ENCODE assay signal across 8 cellular contexts in the genomic region with DNA sequence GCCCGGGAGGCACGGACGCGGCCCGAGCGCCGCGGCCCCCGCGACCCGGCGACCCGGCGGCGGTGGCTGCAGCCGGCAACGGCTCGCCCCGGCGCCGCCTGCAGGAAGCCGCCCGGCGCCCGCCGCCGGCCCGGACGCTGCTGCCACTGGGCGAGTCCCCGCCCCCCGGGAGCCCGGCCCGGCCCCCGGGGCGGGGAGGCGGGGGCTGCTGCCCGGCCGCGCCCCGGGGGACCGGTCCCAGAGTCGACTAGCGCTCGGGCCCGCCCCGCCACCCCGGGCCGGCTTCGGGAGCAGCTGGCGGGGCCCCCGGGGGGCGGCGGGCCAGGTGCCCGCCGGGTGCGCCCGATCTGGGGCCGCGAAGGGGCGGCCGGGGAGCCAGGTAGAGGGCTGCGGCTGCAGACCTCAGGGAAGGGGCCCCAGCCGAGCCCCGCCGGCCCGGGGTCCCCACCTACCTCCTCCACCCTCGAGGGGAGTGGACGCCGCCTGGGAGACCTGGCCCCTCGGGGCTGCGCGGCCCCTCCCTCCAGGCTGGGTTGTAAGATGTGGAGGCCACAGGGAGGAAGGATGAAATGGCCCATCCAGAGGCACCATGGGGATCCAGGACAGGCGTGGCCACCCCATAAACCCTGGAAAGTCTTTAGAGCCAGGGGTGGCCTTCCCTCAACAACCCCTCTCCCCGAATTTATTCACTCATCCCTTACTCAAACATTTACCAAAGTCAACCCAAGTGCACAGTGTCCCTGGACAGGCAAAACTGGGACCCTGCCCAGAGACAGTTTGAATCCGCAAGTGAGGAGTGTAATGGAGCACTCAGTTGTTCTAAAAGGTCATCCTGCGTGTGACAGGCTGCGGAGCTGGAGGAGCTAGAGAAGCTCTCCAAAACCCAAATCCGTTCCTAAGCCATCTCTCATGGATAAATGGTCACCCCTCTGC. TPM values are rescaled to one million over a fixed set of nuclear protein-coding genes. Genes with fewer than 3 reads are reported as not detected.
A peak's percentile ranks its signal among the peaks of the same experiment; 100 is the strongest.
DNase-seq lines count a peak whose midpoint lies in the region; ATAC-seq and TF ChIP-seq lines count a peak whose summit lies in the region.

A gene with protein sequence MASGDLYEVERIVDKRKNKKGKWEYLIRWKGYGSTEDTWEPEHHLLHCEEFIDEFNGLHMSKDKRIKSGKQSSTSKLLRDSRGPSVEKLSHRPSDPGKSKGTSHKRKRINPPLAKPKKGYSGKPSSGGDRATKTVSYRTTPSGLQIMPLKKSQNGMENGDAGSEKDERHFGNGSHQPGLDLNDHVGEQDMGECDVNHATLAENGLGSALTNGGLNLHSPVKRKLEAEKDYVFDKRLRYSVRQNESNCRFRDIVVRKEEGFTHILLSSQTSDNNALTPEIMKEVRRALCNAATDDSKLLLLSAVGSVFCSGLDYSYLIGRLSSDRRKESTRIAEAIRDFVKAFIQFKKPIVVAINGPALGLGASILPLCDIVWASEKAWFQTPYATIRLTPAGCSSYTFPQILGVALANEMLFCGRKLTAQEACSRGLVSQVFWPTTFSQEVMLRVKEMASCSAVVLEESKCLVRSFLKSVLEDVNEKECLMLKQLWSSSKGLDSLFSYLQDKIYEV (minus strand): TSS at position 148 of the 933 bp plus-strand sequence. CDS start 425 bp downstream, outside the sequence.

- ATAC-seq in GM21786 (IDR thresholded peaks at IDR 0.05; ENCODE audit: unreplicated experiment) (peak; percentile 49), omental fat pad (ENCODE audit: low FRiP score) (peak; percentile 25)

- TF ChIP-seq CTCF in NB4 (IDR thresholded peaks at IDR 0.05; ENCODE audit: low read depth, low read length) (no peak), fibroblast of villous mesenchyme (IDR thresholded peaks at IDR 0.05; ENCODE audit: insufficient read depth, low read depth, low read length) (no peak), omental fat pad (IDR thresholded peaks at IDR 0.05) (no peak)

- peak within 1 kb of the TSS; percentile 32 for H3K4me3 ChIP-seq in NB4 (ENCODE audit: low read depth, low read length)
- peak within 1 kb of the TSS; percentile 75 for H3K4me3 ChIP-seq in fibroblast of villous mesenchyme (ENCODE audit: low read depth, low read length)

- peak; percentile 46 for DNase-seq in EL
- peak; percentile 17 for DNase-seq in NB4 (ENCODE audit: low read depth)
- peak; percentile 43 for DNase-seq in activated T-helper 1 cell treated with Interleukin-2 at 50 U/mL for 16 hours (ENCODE audit: low read depth)
- peak; percentile 31 for DNase-seq in fibroblast of villous mesenchyme (ENCODE audit: low read depth)
- DNase-seq in omental fat pad (ENCODE audit: low spot score): no peak
- DNase-seq in NCI-H1930 (lab: John Stamatoyannopoulos, UW): no peak
- DNase-seq in DMS79 treated with DMSO at 0.1 percent for 48 hours (lab: John Stamatoyannopoulos, UW): no peak

- no peak for TF ChIP-seq POLR2A in NB4 (IDR thresholded peaks at IDR 0.05; ENCODE audit: extremely low read depth, insufficient read length)

RNA-seq across cellular contexts. Expression of the gene that starts here (rescaled TPM):
- 9.3 and 14.2 TPM in 2 replicates for total RNA-seq in fibroblast of villous mesenchyme
- 1 to 10 TPM; 5.9 to 8.8 (median 6.6) TPM for total RNA-seq in omental fat pad

Comparison
In these comparisons a context has a peak if more than half of its experiments do, and no peak if none do; other contexts are left out.
1. DNase-seq: peak in EL (single experiment), NB4 (single experiment), activated T-helper 1 cell treated with Interleukin-2 at 50 U/mL for 16 hours (single experiment) and fibroblast of villous mesenchyme (single experiment); none in omental fat pad (single experiment), NCI-H1930 (0 of 2) and DMS79 treated with DMSO at 0.1 percent for 48 hours (single experiment).